ENCODE assay signal across 22 cellular contexts in the genomic region with DNA sequence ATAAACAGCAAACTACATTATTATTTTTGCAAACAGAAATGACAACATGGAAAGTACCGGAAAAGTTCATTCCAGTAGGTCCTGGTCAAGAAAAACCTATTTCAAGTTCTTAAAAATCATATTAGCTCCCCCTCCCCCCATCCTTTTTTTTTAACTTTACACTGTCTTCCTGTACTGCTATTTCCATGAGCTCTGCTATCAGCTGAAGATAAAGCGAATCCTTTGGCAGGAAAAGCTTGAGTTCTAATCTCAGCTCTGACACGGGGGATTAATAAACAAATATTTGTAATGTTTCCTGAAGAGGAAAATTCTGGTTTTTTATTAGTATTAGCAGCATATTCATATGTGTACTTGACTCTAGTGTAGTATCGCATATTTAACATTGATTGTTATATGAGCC.
A peak's percentile ranks its signal among the peaks of the same experiment; 100 is the strongest.
DNase-seq lines count a peak whose midpoint lies in the region; ATAC-seq, FAIRE-seq and TF ChIP-seq lines count a peak whose summit lies in the region.
"Had no signal": no experiment of that assay in that cellular context is flagged by ENCODE, and none has a peak within 500 bp of the region (broad histone marks: within the 10 kb centered on the region; RNA-seq: fewer than 3 reads in every experiment).

No MANE protein-coding gene starts in this region.

- TF ChIP-seq POLR2A in heart left ventricle (IDR thresholded peaks at IDR 0.05) (no peak), upper lobe of left lung (IDR thresholded peaks at IDR 0.05) (no peak)

- H3K9me3 ChIP-seq in cardiac muscle cell (ENCODE audit: low read depth): no peaks in the 10 kb centered on the region
- H3K9me3 ChIP-seq in heart left ventricle: no peaks in the 10 kb centered on the region
- H3K9me3 ChIP-seq in osteoblast (ENCODE audit: low read depth, low read length): peaks cover 1% of the 10 kb centered on the region
- no peaks in the 10 kb centered on the region for H3K9me3 ChIP-seq in upper lobe of left lung
- H3K9me3 ChIP-seq: HAP-1 had no signal

- no peaks in the 10 kb centered on the region for H4K20me1 ChIP-seq in osteoblast (ENCODE audit: insufficient read depth, low read length)

- peak in 1 of 2 donors; percentile 27 for DNase-seq in cardiac muscle cell (ENCODE audit: low read depth in 1 of 2, low spot score in 1 of 2)
- no peak for DNase-seq in heart left ventricle
- DNase-seq in D721Med (ENCODE audit: insufficient read length, low spot score): no peak
- peak; percentile 12 for DNase-seq in fibroblast of pulmonary artery (ENCODE audit: low read depth)
- DNase-seq in osteoblast (ENCODE audit: insufficient read length, low spot score, missing footprints): peak; percentile 67
- no peak for DNase-seq in upper lobe of left lung
- DNase-seq: C1 segment of cervical spinal cord; Calu3; CD4-positive, alpha-beta memory T cell; COR-L47; DMS153; DND-41; GOT3; HFFc6 had no signal

- H3K36me3 ChIP-seq in cardiac muscle cell (no peaks in the 10 kb centered on the region), heart left ventricle (no peaks in the 10 kb centered on the region), osteoblast (ENCODE audit: insufficient read depth, low read length) (no peaks in the 10 kb centered on the region), upper lobe of left lung (no peaks in the 10 kb centered on the region)
- H3K36me3 ChIP-seq: HAP-1 had no signal

- H3K27ac ChIP-seq in cardiac muscle cell: peak overlapping the region; percentile 59
- no peak overlapping the region for H3K27ac ChIP-seq in heart left ventricle
- no peak overlapping the region for H3K27ac ChIP-seq in osteoblast (ENCODE audit: low read depth, low read length)
- H3K27ac ChIP-seq in upper lobe of left lung: no peak overlapping the region
- H3K27ac ChIP-seq: 22Rv1 had no signal

- H3K79me2 ChIP-seq in osteoblast (ENCODE audit: insufficient read depth, low read length): no peaks in the 10 kb centered on the region

- peaks cover 45% of the 10 kb centered on the region for H3K4me1 ChIP-seq in cardiac muscle cell (ENCODE audit: low read depth)
- peaks cover 0 to 12% (median 3%) of the 10 kb centered on the region in 12 donors for H3K4me1 ChIP-seq in heart left ventricle
- no peaks in the 10 kb centered on the region for H3K4me1 ChIP-seq in osteoblast (ENCODE audit: insufficient read depth, low read length)
- H3K4me1 ChIP-seq in upper lobe of left lung: no peaks in the 10 kb centered on the region

- 25 to 36% (median 29%) methylated on average over 4 of the region's 4 CpGs for WGBS in heart left ventricle, 4 donors
- WGBS in upper lobe of left lung, 2 donors: 56 to 62% methylated on average over 4 of the region's 4 CpGs

- no peak overlapping the region for H3K4me2 ChIP-seq in osteoblast (ENCODE audit: insufficient read depth, low read length)

- ATAC-seq in heart left ventricle (no peak), HG02571 (IDR thresholded peaks at IDR 0.05; ENCODE audit: unreplicated experiment) (no peak), HG03565 (IDR thresholded peaks at IDR 0.05; ENCODE audit: unreplicated experiment) (no peak), upper lobe of left lung (ENCODE audit: low FRiP score in 2 of 2) (no peak)

- no peaks in the 10 kb centered on the region for H3K27me3 ChIP-seq in cardiac muscle cell
- H3K27me3 ChIP-seq in heart left ventricle: no peaks in the 10 kb centered on the region
- no peaks in the 10 kb centered on the region for H3K27me3 ChIP-seq in osteoblast (ENCODE audit: insufficient read depth, low read length)
- no peaks in the 10 kb centered on the region for H3K27me3 ChIP-seq in upper lobe of left lung

- no peak for TF ChIP-seq CTCF in cardiac muscle cell (IDR thresholded peaks at IDR 0.05; ENCODE audit: low read depth, low read length)
- TF ChIP-seq CTCF in heart left ventricle (IDR thresholded peaks at IDR 0.05): no peak
- no peak for TF ChIP-seq CTCF in D721Med (IDR thresholded peaks at IDR 0.05; ENCODE audit: insufficient read depth, missing control alignments)
- no peak for TF ChIP-seq CTCF in fibroblast of pulmonary artery (IDR thresholded peaks at IDR 0.05; ENCODE audit: low read length, missing control alignments)
- TF ChIP-seq CTCF in osteoblast (IDR thresholded peaks at IDR 0.05; ENCODE audit: extremely low read depth, low read depth, low read length): no peak
- TF ChIP-seq CTCF in upper lobe of left lung (IDR thresholded peaks at IDR 0.05): no peak

- no peak for TF ChIP-seq EP300 in upper lobe of left lung (IDR thresholded peaks at IDR 0.05)

- intact Hi-C loops in heart left ventricle (cut with DNase I): no loop called here

- no peak overlapping the region for H3K4me3 ChIP-seq in cardiac muscle cell
- H3K4me3 ChIP-seq in heart left ventricle: no peak overlapping the region
- no peak overlapping the region for H3K4me3 ChIP-seq in fibroblast of pulmonary artery (replicated peaks; ENCODE audit: low read depth, low read length)
- H3K4me3 ChIP-seq in osteoblast (ENCODE audit: insufficient read depth, low read length): no peak overlapping the region
- no peak overlapping the region for H3K4me3 ChIP-seq in upper lobe of left lung
- H3K4me3 ChIP-seq: HAP-1 had no signal

- peak; percentile 11 for FAIRE-seq in D721Med (lab: Jason Lieb, UNC)
- FAIRE-seq: A204.1, G401.6, GM12892, H54 had no signal

- H2AFZ ChIP-seq in osteoblast (ENCODE audit: low read length): no peak overlapping the region

Comparison
In these comparisons a context has a peak if more than half of its experiments do, and no peak if none do; other contexts are left out.
1. DNase-seq: peak in fibroblast of pulmonary artery (single experiment) and osteoblast (single experiment); none in heart left ventricle (0 of 5), D721Med (single experiment) and upper lobe of left lung (0 of 2).